16 cellular contexts compared by ENCODE assay signal in the genomic region with DNA sequence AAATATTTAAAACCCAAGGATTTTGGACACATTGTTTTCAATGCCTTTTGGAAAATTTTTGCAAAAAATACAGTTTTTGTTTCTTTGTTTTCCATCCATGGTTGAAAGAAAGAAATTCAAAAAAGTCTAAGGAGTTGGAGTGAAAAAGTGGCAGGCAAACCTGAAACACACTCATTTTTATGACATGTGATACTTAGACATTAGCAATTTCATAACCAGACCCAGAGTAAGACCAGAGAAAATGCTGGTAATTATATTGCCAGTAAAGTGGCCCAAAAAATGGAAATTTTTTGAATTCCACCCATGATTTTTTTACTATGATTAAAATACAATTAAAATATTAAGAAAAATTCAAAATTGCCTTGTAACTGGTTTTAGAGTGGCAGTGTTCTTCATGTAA.
"Had no signal": no experiment of that assay in that cellular context is flagged by ENCODE, and none has a peak within 500 bp of the region (broad histone marks: within the 10 kb centered on the region; RNA-seq: fewer than 3 reads in every experiment).

No MANE protein-coding gene starts in this region.

- H3K36me3 Mint-ChIP-seq: immature natural killer cell; naive thymus-derived CD4-positive, alpha-beta T cell had no signal

- H3K27me3 ChIP-seq: gastrocnemius medialis, stomach, transverse colon had no signal

- H3K36me3 ChIP-seq: gastrocnemius medialis, stomach, thoracic aorta, transverse colon had no signal

- H3K4me3 ChIP-seq: gastrocnemius medialis, skin epidermis, stomach, thoracic aorta, transverse colon had no signal

- H3K4me1 ChIP-seq: stomach, transverse colon had no signal

- ATAC-seq: left lobe of liver; naive thymus-derived CD4-positive, alpha-beta T cell; sciatic nerve had no signal

- H3K27ac ChIP-seq: gastrocnemius medialis, stomach, thoracic aorta, transverse colon had no signal

- H3K9me3 Mint-ChIP-seq: nephron progenitor cell had no signal

- DNase-seq: central memory CD4-positive, alpha-beta T cell; cortex of kidney; erythroblast; immature natural killer cell; naive thymus-derived CD4-positive, alpha-beta T cell; nephron progenitor cell; stimulated activated CD4-positive, alpha-beta T cell treated with anti-CD3 and anti-CD28 coated beads, Interleukin-12 subunit alpha, Interleukin-12 subunit beta, amount 100 ng/mL, for 4 hours; stimulated activated naive CD4-positive, alpha-beta T cell; stomach; substantia nigra; transverse colon had no signal

- H3K27ac Mint-ChIP-seq: immature natural killer cell; naive thymus-derived CD4-positive, alpha-beta T cell; nephron progenitor cell had no signal

- H3K4me1 Mint-ChIP-seq: immature natural killer cell; naive thymus-derived CD4-positive, alpha-beta T cell had no signal

- H3K9me3 ChIP-seq: gastrocnemius medialis, stomach, thoracic aorta, transverse colon had no signal

- H3K4me3 Mint-ChIP-seq: immature natural killer cell; naive thymus-derived CD4-positive, alpha-beta T cell; nephron progenitor cell had no signal
